ENCODE assay signal across 9 cellular contexts in genomic region chr11:63998558-63999348, GRCh38. TPM values are rescaled to one million over a fixed set of nuclear protein-coding genes. Genes with fewer than 3 reads are reported as not detected.
DNase-seq lines count a peak whose midpoint lies in the region; ATAC-seq and TF ChIP-seq lines count a peak whose summit lies in the region.
"Had no signal": no experiment of that assay in that cellular context is flagged by ENCODE, and none has a peak within 500 bp of the region (broad histone marks: within the 10 kb centered on the region; RNA-seq: fewer than 3 reads in every experiment).

No MANE protein-coding gene starts in this region.

- no TSS peak for BruUV-seq in PC-3 (replicated peaks; lab: Mats Ljungman, UMichigan)

- H4K20me1 ChIP-seq in PC-3 (ENCODE audit: low read length): no peaks in the 10 kb centered on the region

- CTCF ChIA-PET in PC-3 (lab: Charles Lee): interaction anchor here (1.2 kb wide), 1 partner anchor 151 kb away, joined by 4 read pairs; no protein-coding TSS in a partner anchor

- H3K27me3 ChIP-seq in H7 (ENCODE audit: control insufficient read depth, insufficient read depth, low read length) (peaks cover 4% of the 10 kb centered on the region; the same call in 1 of the 2 replicates), PC-3 (ENCODE audit: low read length) (no peaks in the 10 kb centered on the region), left ventricle myocardium inferior (ENCODE audit: low read depth) (no peaks in the 10 kb centered on the region)

- H3K4me3 ChIP-seq in H7 (ENCODE audit: insufficient read depth, low read depth, low read length): peak overlapping the region; percentile 56
- no peak overlapping the region; the same call in 1 of the 2 replicates for H3K4me3 ChIP-seq in PC-3 (ENCODE audit: low read length)
- H3K4me3 ChIP-seq in left ventricle myocardium inferior: peak overlapping the region; percentile 59
- H3K4me3 ChIP-seq in retinal pigment epithelial cell (ENCODE audit: low read length): no peak overlapping the region

- no peak overlapping the region for H3K9ac ChIP-seq in PC-3 (ENCODE audit: low read length)

- DNase-seq in H7: peak; percentile 93
- DNase-seq in PC-3: peak; percentile 23
- DNase-seq in left ventricle myocardium inferior: peak; percentile 38
- DNase-seq in retinal pigment epithelial cell (ENCODE audit: low read depth): no peak
- no peak for DNase-seq in H4 (ENCODE audit: low spot score)
- DNase-seq: NCI-H2171 had no signal

- H3K4me1 ChIP-seq in PC-3 (ENCODE audit: insufficient read depth, low read length) (peaks cover 13% of the 10 kb centered on the region; the same call in 1 of the 2 replicates), left ventricle myocardium inferior (peaks cover 57% of the 10 kb centered on the region)

- H3K27ac ChIP-seq in PC-3 (ENCODE audit: low read length) (no peak overlapping the region), left ventricle myocardium inferior (replicated peaks) (no peak overlapping the region)

- ATAC-seq in PC-3 (peak; percentile 40), HG03175 (IDR thresholded peaks at IDR 0.05; ENCODE audit: unreplicated experiment) (no peak), HG02981 (IDR thresholded peaks at IDR 0.05; ENCODE audit: unreplicated experiment) (no peak)

- H2AFZ ChIP-seq in PC-3 (ENCODE audit: low read length): no peak overlapping the region

- peak overlapping the region; percentile 68 for H3K4me2 ChIP-seq in PC-3 (ENCODE audit: low read length)

- intact Hi-C loops in PC-3 (cut with micrococcal nuclease) (no loop called here), left ventricle myocardium inferior (cut with micrococcal nuclease) (no loop called here)

- POLR2A ChIA-PET in PC-3 (lab: Charles Lee; ENCODE audit: unreplicated experiment): no interaction called here

- no peaks in the 10 kb centered on the region for H3F3A ChIP-seq in PC-3 (ENCODE audit: low read length, unreplicated experiment)

- TF ChIP-seq CTCF in PC-3 (conservative IDR thresholded peaks at IDR 0.05; ENCODE audit: low read depth, low read length): no peak
- no peak for TF ChIP-seq CTCF in left ventricle myocardium inferior (IDR thresholded peaks at IDR 0.05; ENCODE audit: borderline replicate concordance)
- peak; percentile 1 for TF ChIP-seq CTCF in retinal pigment epithelial cell (conservative IDR thresholded peaks at IDR 0.05; ENCODE audit: low read depth, low read length)

- H3K79me2 ChIP-seq in PC-3 (ENCODE audit: low read length): no peaks in the 10 kb centered on the region

- H3K9me3 ChIP-seq in PC-3 (ENCODE audit: low read length) (no peaks in the 10 kb centered on the region), left ventricle myocardium inferior (replicated peaks) (no peaks in the 10 kb centered on the region)
- H3K9me3 ChIP-seq: gastroesophageal sphincter had no signal

- H3K9me2 ChIP-seq in PC-3 (replicated peaks; ENCODE audit: low read length): no peaks in the 10 kb centered on the region

- H3K36me3 ChIP-seq in H7 (replicated peaks; ENCODE audit: control insufficient read depth, insufficient read depth, low read length): peaks cover 5% of the 10 kb centered on the region
- H3K36me3 ChIP-seq in PC-3 (ENCODE audit: low read depth, low read length): peaks cover 29% of the 10 kb centered on the region
- H3K36me3 ChIP-seq in left ventricle myocardium inferior: peaks cover 47% of the 10 kb centered on the region

RNA-seq across cellular contexts. Expression of gene OTUB1, which starts 12.5 kb away (rescaled TPM):
- 76.6 and 77.4 TPM in 2 replicates for total RNA-seq in H7 (2014; rRNA removed; shearing (Covaris generic))
- total RNA-seq in PC-3 (2014; rRNA removed): 124 and 129 TPM in 2 replicates
- 57.0 TPM for total RNA-seq in left ventricle myocardium inferior
- 48.9 and 69.0 TPM in 2 replicates for total RNA-seq in H4 (2014; rRNA removed; shearing (Covaris generic))

RNA-seq across cellular contexts. Expression of gene COX8A, which starts 24.3 kb away (rescaled TPM):
- total RNA-seq in H7 (2014; rRNA removed; shearing (Covaris generic)): 836 and 1,175 TPM in 2 replicates
- total RNA-seq in PC-3 (2014; rRNA removed) (1,480 and 1,500 TPM in 2 replicates), left ventricle myocardium inferior (920 TPM)
- total RNA-seq in H4 (2014; rRNA removed; shearing (Covaris generic)): 745 and 794 TPM in 2 replicates

RNA-seq across cellular contexts. Expression of gene FLRT1, which starts 37.0 kb away (rescaled TPM):
- total RNA-seq in H7 (2014; rRNA removed; shearing (Covaris generic)): 0.94 and 1.7 TPM in 2 replicates
- total RNA-seq in PC-3 (2014; rRNA removed) (not detected in 2 replicates), left ventricle myocardium inferior (0.44 TPM)
- total RNA-seq in H4 (2014; rRNA removed; shearing (Covaris generic)): 0.80 and 1.4 TPM in 2 replicates

RNA-seq across cellular contexts. Expression of gene NAA40, which starts 60.0 kb away (rescaled TPM):
- total RNA-seq in H7 (2014; rRNA removed; shearing (Covaris generic)): 13.8 and 15.0 TPM in 2 replicates
- total RNA-seq in PC-3 (2014; rRNA removed) (20.9 and 26.7 TPM in 2 replicates), left ventricle myocardium inferior (19.7 TPM)
- total RNA-seq in H4 (2014; rRNA removed; shearing (Covaris generic)): 6.1 and 10.5 TPM in 2 replicates

Comparison
In these comparisons a context has a peak if more than half of its experiments do, and no peak if none do; other contexts are left out.
1. DNase-seq: peak in H7 (single experiment), PC-3 (single experiment) and left ventricle myocardium inferior (single experiment); none in retinal pigment epithelial cell (single experiment) and H4 (single experiment).
2. H3K4me3 ChIP-seq: peak in H7 (single experiment) and left ventricle myocardium inferior (single experiment); none in PC-3 (single experiment) and retinal pigment epithelial cell (single experiment).